Comparison of ENCODE assay signal across 20 cellular contexts in genomic region chr6:30603961-30604360, GRCh38.
"Had no signal": no experiment of that assay in that cellular context is flagged by ENCODE, and none has a peak within 500 bp of the region (broad histone marks: within the 10 kb centered on the region; RNA-seq: fewer than 3 reads in every experiment).

No MANE protein-coding gene starts in this region.

- H3K27ac Mint-ChIP-seq: activated T-helper 2 cell treated with anti-CD3 and anti-CD28 coated beads, Interferon-gamma antibody, Interleukin-2, Interleukin-4, amounts not matched to agents 10 μg/mL and 5 μg/mL and 100 μg/mL, durations not matched to agents 14 hours and 24 hours and 36 hours; dendritic cell treated with granulocyte-macrophage colony-stimulating factor and Interleukin-4, amounts not matched to agents 40 ng/mL and 50 ng/mL, for 4 days; progenitor cell of endocrine pancreas; type B pancreatic cell had no signal

- H3K4me1 ChIP-seq: right atrium auricular region had no signal

- H3K27ac ChIP-seq: epithelial cell of prostate, right atrium auricular region, skin epidermis had no signal

- DNase-seq: activated CD4-positive, CD25-positive, alpha-beta regulatory T cell treated with anti-CD3 and anti-CD28 coated beads, Interleukin-2, amount 50 U/mL, for 72 hours; activated naive CD8-positive, alpha-beta T cell treated with anti-CD3 and anti-CD28 coated beads, Interleukin-2, amount 10 ng/mL, durations not matched to agents 7 days and 5 days; effector memory CD4-positive, alpha-beta T cell; foreskin melanocyte; head of caudate nucleus; left colon; nucleus accumbens; stimulated activated CD4-positive, alpha-beta T cell treated with anti-CD3 and anti-CD28 coated beads, Interleukin-4, amount 100 ng/mL, for 24 hours; stimulated activated naive CD8-positive, alpha-beta T cell treated with anti-CD3 and anti-CD28 coated beads, Interleukin-15, Interleukin-2, amounts not matched to agents 100 U/mL and 50 U/mL, for 24 hours; T-helper 1 cell; T1000 had no signal

- H3K27me3 Mint-ChIP-seq: activated naive CD8-positive, alpha-beta T cell treated with anti-CD3 and anti-CD28 coated beads, Interleukin-2, amount 10 ng/mL, durations not matched to agents 7 days and 5 days; brain; dendritic cell treated with granulocyte-macrophage colony-stimulating factor and Interleukin-4, amounts not matched to agents 40 ng/mL and 50 ng/mL, for 4 days; progenitor cell of endocrine pancreas; type B pancreatic cell had no signal

- H3K4me3 Mint-ChIP-seq: activated naive CD8-positive, alpha-beta T cell treated with anti-CD3 and anti-CD28 coated beads, Interleukin-2, amount 10 ng/mL, durations not matched to agents 7 days and 5 days; brain; dendritic cell treated with granulocyte-macrophage colony-stimulating factor and Interleukin-4, amounts not matched to agents 40 ng/mL and 50 ng/mL, for 4 days; type B pancreatic cell had no signal

- ATAC-seq: left colon; SK-N-SH treated with all-trans-retinoic acid at 6 μM for 48 hours; stimulated activated naive CD8-positive, alpha-beta T cell treated with anti-CD3 and anti-CD28 coated beads, Interleukin-15, Interleukin-2, amounts not matched to agents 100 U/mL and 50 U/mL, for 24 hours had no signal

- H3K9me3 Mint-ChIP-seq: activated naive CD8-positive, alpha-beta T cell treated with anti-CD3 and anti-CD28 coated beads, Interleukin-2, amount 10 ng/mL, durations not matched to agents 7 days and 5 days; activated T-helper 2 cell treated with anti-CD3 and anti-CD28 coated beads, Interferon-gamma antibody, Interleukin-2, Interleukin-4, amounts not matched to agents 10 μg/mL and 5 μg/mL and 100 μg/mL, durations not matched to agents 14 hours and 24 hours and 36 hours; brain; dendritic cell treated with granulocyte-macrophage colony-stimulating factor and Interleukin-4, amounts not matched to agents 40 ng/mL and 50 ng/mL, for 4 days; type B pancreatic cell had no signal

- H3K9me3 ChIP-seq: right atrium auricular region had no signal

- H3K27me3 ChIP-seq: right atrium auricular region had no signal

- H3K4me3 ChIP-seq: right atrium auricular region, skin epidermis had no signal
